In the genomic region with DNA sequence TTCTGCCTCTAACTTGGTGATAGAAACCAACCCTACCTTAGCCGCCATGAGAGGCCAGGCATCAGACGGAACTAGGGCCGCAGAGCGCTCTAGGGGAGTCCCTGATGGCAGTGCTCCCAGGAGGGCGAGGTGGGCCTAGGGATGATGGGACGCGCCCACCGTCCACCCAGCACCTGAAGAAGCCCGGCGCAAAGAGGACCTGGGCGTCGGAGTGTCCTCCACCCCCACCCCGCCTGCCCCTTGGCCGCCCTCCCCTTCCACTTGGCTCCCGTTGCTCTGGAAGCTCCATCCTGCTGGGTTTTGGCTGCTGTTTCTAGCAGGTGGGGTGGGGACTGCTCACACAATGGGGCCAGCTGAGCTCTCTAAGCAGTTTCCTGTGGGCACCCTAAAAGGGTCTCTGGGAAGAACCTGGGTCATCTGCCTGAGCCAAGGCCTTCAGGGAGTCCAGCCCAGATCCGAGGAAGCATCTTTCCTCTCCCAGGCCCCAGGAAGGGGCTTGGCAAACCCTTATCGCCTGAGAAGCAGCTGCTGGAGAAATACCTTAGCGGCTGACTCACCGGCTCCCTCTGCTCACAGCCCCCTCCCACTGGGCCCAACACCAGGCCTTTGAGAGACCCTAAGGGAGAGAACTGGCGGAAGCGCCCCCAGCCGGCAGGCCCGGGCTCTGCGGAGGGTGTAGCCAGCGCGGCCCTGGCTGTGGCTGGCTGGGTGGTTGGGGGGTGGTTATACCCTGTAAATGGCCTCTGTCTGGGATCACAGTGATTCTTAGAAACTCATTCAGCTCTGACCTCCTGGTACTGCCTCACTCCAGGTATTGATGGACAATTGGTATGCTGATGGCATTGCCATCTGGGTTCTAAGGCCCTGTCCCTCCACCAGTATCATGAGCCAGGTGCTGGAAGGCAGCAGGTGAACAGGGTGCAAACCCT, we compare ENCODE assay signal across 8 cellular contexts. TPM values are rescaled to one million over a fixed set of nuclear protein-coding genes. Genes with fewer than 3 reads are reported as not detected.
DNase-seq lines count a peak whose midpoint lies in the region; ATAC-seq and TF ChIP-seq lines count a peak whose summit lies in the region.

No MANE protein-coding gene starts in this region.

- TF ChIP-seq CTCF in WTC11 (IDR thresholded peaks at IDR 0.05): peak; percentile 54
- peak in 2 of 7 experiments; percentile 18 to 36 for TF ChIP-seq CTCF in stomach (IDR thresholded peaks at IDR 0.05)

- no peaks in the 10 kb centered on the region for H3K9me3 Mint-ChIP-seq in activated naive CD4-positive, alpha-beta T cell treated with anti-CD3 and anti-CD28 coated beads, Interleukin-2, amount 50 U/mL, for 24 hours
- no peaks in the 10 kb centered on the region for H3K9me3 Mint-ChIP-seq in WTC11

- no peaks in the 10 kb centered on the region for H3K4me1 Mint-ChIP-seq in activated naive CD4-positive, alpha-beta T cell treated with anti-CD3 and anti-CD28 coated beads, Interleukin-2, amount 50 U/mL, for 24 hours
- H3K4me1 Mint-ChIP-seq in WTC11: peaks cover 38% of the 10 kb centered on the region

- 19% methylated on average over 26 of the region's 26 CpGs for WGBS in right cardiac atrium
- WGBS in stomach, 5 donors: 20 to 47% (median 33%) methylated on average over 1 to 26 of the region's 26 CpGs

- H3K27ac Mint-ChIP-seq in activated naive CD4-positive, alpha-beta T cell treated with anti-CD3 and anti-CD28 coated beads, Interleukin-2, amount 50 U/mL, for 24 hours: no peak overlapping the region
- H3K27ac Mint-ChIP-seq in WTC11: peak overlapping the region; percentile 76; the same call in 1 of the 2 replicates

- peaks cover 6 to 29% (median 18%) of the 10 kb centered on the region in 4 donors for H3K36me3 ChIP-seq in stomach

- peaks cover 5% of the 10 kb centered on the region for H3K27me3 Mint-ChIP-seq in activated naive CD4-positive, alpha-beta T cell treated with anti-CD3 and anti-CD28 coated beads, Interleukin-2, amount 50 U/mL, for 24 hours
- no peaks in the 10 kb centered on the region for H3K27me3 Mint-ChIP-seq in WTC11 (ENCODE audit: low read depth)

- H3K27ac ChIP-seq in right cardiac atrium (ENCODE audit: low read length) (peak overlapping the region; percentile 48), stomach (peak overlapping the region; percentile 42 to 74 (median 62))

- intact Hi-C loops in right cardiac atrium (cut with DNase I): loop anchor here in 1 of 4 donors (5.0 kb wide), 1 partner anchor 54 kb away; no protein-coding TSS in a partner anchor
- intact Hi-C loops in stomach (cut with DNase I; ENCODE audit: low total_unique reads): loop anchor here (5.0 kb wide), 1 partner anchor 44 kb away; no protein-coding TSS in a partner anchor

- no peak for DNase-seq in activated naive CD4-positive, alpha-beta T cell treated with Interleukin-2 at 50 U/mL for 16 hours
- DNase-seq in WTC11 (ENCODE audit: low spot score) (peak; percentile 96), right cardiac atrium (peak; percentile 66 to 84 (median 81)), stomach (no peak)

- H3K36me3 Mint-ChIP-seq in activated naive CD4-positive, alpha-beta T cell treated with anti-CD3 and anti-CD28 coated beads, Interleukin-2, amount 50 U/mL, for 24 hours: no peaks in the 10 kb centered on the region
- 0 out of 2 replicates have a peak, but pooled peaks cover 2% of the 10 kb centered on the region for H3K36me3 Mint-ChIP-seq in WTC11

- H3K4me3 ChIP-seq in right cardiac atrium (ENCODE audit: low read length): peak overlapping the region; percentile 51
- H3K4me3 ChIP-seq in stomach: peak overlapping the region in 3 of 4 donors; percentile 45 to 62 (median 50)

- H3K4me1 ChIP-seq in right cardiac atrium (ENCODE audit: control insufficient read depth, insufficient read depth, low read length): peaks cover 3% of the 10 kb centered on the region
- H3K4me1 ChIP-seq in stomach: peaks cover 40 to 79% (median 54%) of the 10 kb centered on the region in 4 donors

- CTCF ChIA-PET in WTC11 (lab: Charles Lee): interaction anchor here (0.5 to 11.2 kb wide), 22 partner anchors 10 to 525 kb away, joined by 3 to 242 read pairs (median 12); a partner anchor contains a TSS

- H3K27me3 ChIP-seq in right cardiac atrium (ENCODE audit: control insufficient read depth, insufficient read depth) (no peaks in the 10 kb centered on the region), stomach (peaks cover 0 to 22% (median 0%) of the 10 kb centered on the region in 3 donors)

- peak; percentile 78 for ATAC-seq in WTC11
- ATAC-seq in right cardiac atrium: peak; percentile 20 to 60
- ATAC-seq in HG02884 (IDR thresholded peaks at IDR 0.05; ENCODE audit: unreplicated experiment): no peak
- no peak for ATAC-seq in HG03378 (IDR thresholded peaks at IDR 0.05; ENCODE audit: unreplicated experiment)
- ATAC-seq in GM21367 (IDR thresholded peaks at IDR 0.05; ENCODE audit: unreplicated experiment): no peak

- no peak for TF ChIP-seq EP300 in stomach (IDR thresholded peaks at IDR 0.05)

- H3K9me3 ChIP-seq in right cardiac atrium (ENCODE audit: control insufficient read depth, low read length) (no peaks in the 10 kb centered on the region), stomach (no peaks in the 10 kb centered on the region)

- POLR2A ChIA-PET in WTC11 (lab: Charles Lee): interaction anchor here (0.7 to 4.2 kb wide), 8 partner anchors 11 to 64 kb away, joined by 3 to 86 read pairs (median 8); a partner anchor contains a TSS

- TF ChIP-seq POLR2A in stomach (IDR thresholded peaks at IDR 0.05): no peak

- peak overlapping the region; percentile 90 for H3K4me3 Mint-ChIP-seq in activated naive CD4-positive, alpha-beta T cell treated with anti-CD3 and anti-CD28 coated beads, Interleukin-2, amount 50 U/mL, for 24 hours
- H3K4me3 Mint-ChIP-seq in WTC11: peak overlapping the region; percentile 82

TF ChIP-seq in WTC11, 78 proteins besides CTCF, POLR2A, EP300 and RAD21:
- TF ChIP-seq ZNF423 (CRISPR knock-in tag; IDR thresholded peaks at IDR 0.05) (peak; percentile 74), JUN (CRISPR knock-in tag; IDR thresholded peaks at IDR 0.05) (no peak)
- TF ChIP-seq, protein P1, sequence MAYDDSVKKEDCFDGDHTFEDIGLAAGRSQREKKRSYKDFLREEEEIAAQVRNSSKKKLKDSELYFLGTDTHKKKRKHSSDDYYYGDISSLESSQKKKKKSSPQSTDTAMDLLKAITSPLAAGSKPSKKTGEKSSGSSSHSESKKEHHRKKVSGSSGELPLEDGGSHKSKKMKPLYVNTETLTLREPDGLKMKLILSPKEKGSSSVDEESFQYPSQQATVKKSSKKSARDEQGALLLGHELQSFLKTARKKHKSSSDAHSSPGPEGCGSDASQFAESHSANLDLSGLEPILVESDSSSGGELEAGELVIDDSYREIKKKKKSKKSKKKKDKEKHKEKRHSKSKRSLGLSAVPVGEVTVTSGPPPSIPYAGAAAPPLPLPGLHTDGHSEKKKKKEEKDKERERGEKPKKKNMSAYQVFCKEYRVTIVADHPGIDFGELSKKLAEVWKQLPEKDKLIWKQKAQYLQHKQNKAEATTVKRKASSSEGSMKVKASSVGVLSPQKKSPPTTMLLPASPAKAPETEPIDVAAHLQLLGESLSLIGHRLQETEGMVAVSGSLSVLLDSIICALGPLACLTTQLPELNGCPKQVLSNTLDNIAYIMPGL (CRISPR knock-in tag; IDR thresholded peaks at IDR 0.05): peak; percentile 77; the same call in 1 of the 2 replicates

RNA-seq across cellular contexts. Expression of a gene that starts 19.3 kb away (rescaled TPM):
- total RNA-seq in WTC11 (2021) (10.9 to 12.6 TPM (median 11.4 TPM) in 3 replicates), right cardiac atrium (10 to 100 TPM in 3 of 4 donors, 1 to 10 TPM in 1; 9.7 to 18.8 (median 15.3) TPM), stomach (100 to 1,000 TPM in 1 of 5 donors, 10 to 100 TPM in 4; 21.0 to 125 (median 54.2) TPM)
- polyA plus RNA-seq in right cardiac atrium (15.2 TPM), stomach (10 to 100 TPM; 39.4 to 59.3 (median 40.8) TPM)

RNA-seq across cellular contexts. Expression of a gene that starts 50.5 kb away (rescaled TPM):
- total RNA-seq in WTC11 (2021) (107 to 139 TPM (median 115 TPM) in 3 replicates), right cardiac atrium (100 to 1,000 TPM in 2 of 4 donors, 10 to 100 TPM in 2; 75.8 to 108 (median 100) TPM), stomach (100 to 1,000 TPM in 3 of 5 donors, 10 to 100 TPM in 2; 24.0 to 405 (median 102) TPM)
- polyA plus RNA-seq in right cardiac atrium (87.5 TPM), stomach (10 to 100 TPM; 26.9 to 47.5 (median 35.0) TPM)

Comparison
In these comparisons a context has a peak if more than half of its experiments do, and no peak if none do; other contexts are left out.
1. DNase-seq: peak in WTC11 (single experiment) and right cardiac atrium (3 of 3); none in activated naive CD4-positive, alpha-beta T cell treated with Interleukin-2 at 50 U/mL for 16 hours (single experiment) and stomach (single experiment).
2. ATAC-seq: peak in WTC11 (single experiment) and right cardiac atrium (2 of 2); none in HG02884 (single experiment), HG03378 (single experiment) and GM21367 (single experiment).